Comparison of ENCODE assay signal across 31 cellular contexts in the genomic region with DNA sequence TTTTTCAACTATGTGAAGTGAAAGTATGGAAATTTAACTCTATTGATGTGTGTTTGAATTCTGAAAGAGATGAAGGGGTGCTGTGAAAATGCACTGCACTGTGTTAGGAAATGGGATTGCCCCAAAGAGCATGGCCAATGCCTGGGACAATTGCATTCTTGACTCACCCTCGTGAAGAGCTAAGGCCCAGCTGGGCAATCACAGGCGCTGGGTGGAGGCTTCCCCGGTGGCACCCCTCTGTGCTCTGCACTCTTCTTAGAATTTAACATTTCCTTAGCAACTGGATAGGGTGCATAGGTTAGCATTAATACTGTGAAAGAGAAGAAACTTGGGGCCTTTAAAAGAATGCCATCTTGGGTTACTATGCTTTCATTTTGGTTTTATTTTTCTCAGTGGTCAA.
"Had no signal": no experiment of that assay in that cellular context is flagged by ENCODE, and none has a peak within 500 bp of the region (broad histone marks: within the 10 kb centered on the region; RNA-seq: fewer than 3 reads in every experiment).

No MANE protein-coding gene starts in this region.

- H3K4me1 Mint-ChIP-seq: natural killer cell; nephron; stimulated activated memory B cell treated with anti-CD40 and anti-IgM and Interleukin-4, amounts not matched to agents 10 μg/mL and 1 μg/mL and 100 μg/mL, for 72 hours; stimulated activated naive CD8-positive, alpha-beta T cell treated with anti-CD3 and anti-CD28 coated beads, Interleukin-15, amount 100 ng/mL, for 72 hours had no signal

- H3K4me3 ChIP-seq: neural progenitor cell, ovary, psoas muscle, right lobe of liver, sigmoid colon, spleen, suprapubic skin, testis, tibial artery, transverse colon, upper lobe of right lung, uterus had no signal

- DNase-seq: natural killer cell; occipital lobe; ovary; posterior cingulate gyrus; psoas muscle; right cardiac atrium; right lobe of liver; sigmoid colon; small intestine; spleen; stimulated activated CD4-positive, alpha-beta T cell treated with anti-CD3 and anti-CD28 coated beads, Interleukin-12 subunit alpha, Interleukin-12 subunit beta, amount 100 ng/mL, for 4 hours; stimulated activated CD4-positive, alpha-beta T cell treated with anti-CD3 and anti-CD28 coated beads, Interleukin-1b, Interleukin-23, amount 100 ng/mL, for 48 hours; stimulated activated CD4-positive, alpha-beta T cell treated with anti-CD3 and anti-CD28 coated beads, Interleukin-4, amount 100 ng/mL, for 1 hour; stimulated activated CD4-positive, alpha-beta T cell treated with anti-CD3 and anti-CD28 coated beads, Interleukin-4, amount 100 ng/mL, for 4 hours; stimulated activated CD8-positive, alpha-beta memory T cell treated with anti-CD3 and anti-CD28 coated beads, Interleukin-4, amount 100 ng/mL, for 48 hours; stimulated activated naive CD4-positive, alpha-beta T cell; stimulated activated naive CD8-positive, alpha-beta T cell treated with anti-CD3 and anti-CD28 coated beads, Interleukin-15, amount 100 ng/mL, for 72 hours; stimulated activated naive CD8-positive, alpha-beta T cell treated with anti-CD3 and anti-CD28 coated beads, Interleukin-15, Interleukin-2, amounts not matched to agents 100 U/mL and 50 U/mL, for 24 hours; substantia nigra; testis; tibial artery; transverse colon; upper lobe of right lung; uterus had no signal

- H3K4me2 ChIP-seq: neural progenitor cell had no signal

- H3K36me3 ChIP-seq: neural progenitor cell, ovary, right lobe of liver, sigmoid colon, spleen, suprapubic skin, tibial artery, transverse colon, upper lobe of right lung, uterus had no signal

- ATAC-seq: natural killer cell; psoas muscle; right cardiac atrium; right lobe of liver; stimulated activated memory B cell treated with anti-CD40 and anti-IgM and Interleukin-4, amounts not matched to agents 10 μg/mL and 1 μg/mL and 100 μg/mL, for 72 hours; stimulated activated naive CD8-positive, alpha-beta T cell treated with anti-CD3 and anti-CD28 coated beads, Interleukin-15, amount 100 ng/mL, for 72 hours; stimulated activated naive CD8-positive, alpha-beta T cell treated with anti-CD3 and anti-CD28 coated beads, Interleukin-15, Interleukin-2, amounts not matched to agents 100 U/mL and 50 U/mL, for 24 hours; upper lobe of right lung had no signal

- H3K27ac Mint-ChIP-seq: natural killer cell; nephron; neural progenitor cell; progenitor cell of endocrine pancreas; stimulated activated memory B cell treated with anti-CD40 and anti-IgM and Interleukin-4, amounts not matched to agents 10 μg/mL and 1 μg/mL and 100 μg/mL, for 72 hours; stimulated activated naive CD8-positive, alpha-beta T cell treated with anti-CD3 and anti-CD28 coated beads, Interleukin-15, amount 100 ng/mL, for 72 hours; type B pancreatic cell had no signal

- H3K4me1 ChIP-seq: parathyroid adenoma, psoas muscle, right lobe of liver, sigmoid colon, spleen, suprapubic skin, testis, tibial artery, transverse colon, upper lobe of right lung, uterus had no signal

- H3K9me3 ChIP-seq: ovary, psoas muscle, right lobe of liver, sigmoid colon, spleen, suprapubic skin, testis, tibial artery, transverse colon, upper lobe of right lung, uterus had no signal

- H3K9ac ChIP-seq: neural progenitor cell, parathyroid adenoma had no signal

- H3K36me3 Mint-ChIP-seq: natural killer cell; stimulated activated memory B cell treated with anti-CD40 and anti-IgM and Interleukin-4, amounts not matched to agents 10 μg/mL and 1 μg/mL and 100 μg/mL, for 72 hours; type B pancreatic cell had no signal

- H3K9me3 Mint-ChIP-seq: stimulated activated memory B cell treated with anti-CD40 and anti-IgM and Interleukin-4, amounts not matched to agents 10 μg/mL and 1 μg/mL and 100 μg/mL, for 72 hours had no signal

- H3K27me3 ChIP-seq: neural progenitor cell, ovary, right lobe of liver, sigmoid colon, spleen, suprapubic skin, testis, tibial artery, transverse colon, upper lobe of right lung, uterus had no signal

- H3K4me3 Mint-ChIP-seq: natural killer cell; nephron; neural progenitor cell; stimulated activated memory B cell treated with anti-CD40 and anti-IgM and Interleukin-4, amounts not matched to agents 10 μg/mL and 1 μg/mL and 100 μg/mL, for 72 hours; stimulated activated naive CD8-positive, alpha-beta T cell treated with anti-CD3 and anti-CD28 coated beads, Interleukin-15, amount 100 ng/mL, for 72 hours; type B pancreatic cell had no signal

- H3K27ac ChIP-seq: neural progenitor cell, ovary, parathyroid adenoma, psoas muscle, right lobe of liver, sigmoid colon, spleen, suprapubic skin, testis, tibial artery, transverse colon, upper lobe of right lung, uterus had no signal

- H3K79me2 ChIP-seq: parathyroid adenoma had no signal

- H3K27me3 Mint-ChIP-seq: progenitor cell of endocrine pancreas; stimulated activated memory B cell treated with anti-CD40 and anti-IgM and Interleukin-4, amounts not matched to agents 10 μg/mL and 1 μg/mL and 100 μg/mL, for 72 hours; stimulated activated naive CD8-positive, alpha-beta T cell treated with anti-CD3 and anti-CD28 coated beads, Interleukin-15, amount 100 ng/mL, for 72 hours; type B pancreatic cell had no signal

- H2AFZ ChIP-seq: neural progenitor cell, parathyroid adenoma had no signal
